Comparison of ENCODE assay signal across 24 cellular contexts in the genomic region with DNA sequence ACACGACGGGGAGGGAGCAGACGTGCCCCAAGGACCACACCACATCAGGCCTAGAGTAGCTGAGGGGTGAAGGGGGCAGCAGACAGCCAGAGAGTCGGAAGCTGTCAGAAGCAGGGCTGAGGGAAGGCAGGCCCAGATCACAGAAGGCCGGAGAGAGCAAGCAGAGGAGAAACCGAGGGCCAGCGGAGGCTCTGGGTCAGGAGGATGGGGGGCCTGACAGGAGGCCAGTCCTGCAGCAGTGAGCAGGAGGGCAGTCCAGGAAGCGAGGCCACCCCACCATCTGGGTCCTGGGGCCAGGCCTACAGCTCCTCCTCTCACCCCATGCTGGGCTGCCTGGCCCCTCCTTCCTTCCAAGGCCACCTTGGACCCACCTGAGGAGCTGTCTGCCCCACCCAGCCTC. TPM values are rescaled to one million over a fixed set of nuclear protein-coding genes. Genes with fewer than 3 reads are reported as not detected.
"Had no signal": no experiment of that assay in that cellular context is flagged by ENCODE, and none has a peak within 500 bp of the region (broad histone marks: within the 10 kb centered on the region; RNA-seq: fewer than 3 reads in every experiment).

No MANE protein-coding gene starts in this region.

- H3K27ac ChIP-seq: dorsolateral prefrontal cortex, epithelial cell of prostate, esophagus muscularis mucosa, gastrocnemius medialis, left lung, lower lobe of right lung, neutrophil, right atrium auricular region, sigmoid colon, skin epidermis, suprapubic skin, thyroid gland, uterus had no signal

- H3K4me1 Mint-ChIP-seq: memory B cell had no signal

- H3K36me3 Mint-ChIP-seq: memory B cell, type B pancreatic cell had no signal

- H3K27me3 ChIP-seq: dorsolateral prefrontal cortex, gastrocnemius medialis, left lung, right atrium auricular region, thyroid gland, uterus had no signal

- H3K27ac Mint-ChIP-seq: memory B cell, nephron, type B pancreatic cell had no signal

- H3K36me3 ChIP-seq: esophagus muscularis mucosa, gastrocnemius medialis, left lung, lower lobe of right lung, neutrophil, right atrium auricular region, sigmoid colon, suprapubic skin, thyroid gland, uterus had no signal

- ATAC-seq: gastrocnemius medialis; left lung; lower lobe of right lung; stimulated activated naive CD8-positive, alpha-beta T cell treated with anti-CD3 and anti-CD28 coated beads, Interleukin-15, Interleukin-2, amounts not matched to agents 100 U/mL and 50 U/mL, for 24 hours had no signal

- DNase-seq: cortex of kidney; dorsolateral prefrontal cortex; effector memory CD4-positive, alpha-beta T cell; gastrocnemius medialis; islet precursor cell; left lung; lower lobe of right lung; midbrain; sigmoid colon; stimulated activated CD4-positive, alpha-beta T cell treated with anti-CD3 and anti-CD28 coated beads, Interleukin-12 subunit alpha, Interleukin-12 subunit beta, amount 100 ng/mL, for 4 hours; stimulated activated naive CD8-positive, alpha-beta T cell treated with anti-CD3 and anti-CD28 coated beads, Interleukin-15, Interleukin-2, amounts not matched to agents 100 U/mL and 50 U/mL, for 24 hours; thyroid gland; uterus had no signal

- H3K9me3 ChIP-seq: esophagus muscularis mucosa, gastrocnemius medialis, left lung, lower lobe of right lung, neutrophil, right atrium auricular region, sigmoid colon, suprapubic skin, thyroid gland, uterus had no signal

- H3K4me1 ChIP-seq: left lung, lower lobe of right lung, right atrium auricular region, sigmoid colon, suprapubic skin, thyroid gland, uterus had no signal

- H3K4me3 ChIP-seq: dorsolateral prefrontal cortex, esophagus muscularis mucosa, gastrocnemius medialis, left lung, lower lobe of right lung, right atrium auricular region, sigmoid colon, skin epidermis, suprapubic skin, thyroid gland, uterus had no signal

- H3K9me3 Mint-ChIP-seq: memory B cell, nephron, type B pancreatic cell had no signal

- H3K4me3 Mint-ChIP-seq: memory B cell, nephron, type B pancreatic cell had no signal

RNA-seq across cellular contexts. Expression of a gene that starts 20.3 kb away (rescaled TPM):
- total RNA-seq: fibroblast of villous mesenchyme, osteoblast, right atrium auricular region had no signal
